Comparison of ENCODE assay signal across 2 cellular contexts in genomic region chr6:46490425-46491200, GRCh38.
TF ChIP-seq lines count a peak whose summit lies in the region.

No MANE protein-coding gene starts in this region.

TF ChIP-seq in SK-N-SH, 30 proteins besides CTCF, POLR2A, EP300 and RAD21 (continued from another document):
- TF ChIP-seq NRF1 (IDR thresholded peaks at IDR 0.05; ENCODE audit: low read depth, low read length), result no peak
- TF ChIP-seq MEF2A (IDR thresholded peaks at IDR 0.05; ENCODE audit: borderline replicate concordance, low read depth), result no peak
- TF ChIP-seq, protein P1, sequence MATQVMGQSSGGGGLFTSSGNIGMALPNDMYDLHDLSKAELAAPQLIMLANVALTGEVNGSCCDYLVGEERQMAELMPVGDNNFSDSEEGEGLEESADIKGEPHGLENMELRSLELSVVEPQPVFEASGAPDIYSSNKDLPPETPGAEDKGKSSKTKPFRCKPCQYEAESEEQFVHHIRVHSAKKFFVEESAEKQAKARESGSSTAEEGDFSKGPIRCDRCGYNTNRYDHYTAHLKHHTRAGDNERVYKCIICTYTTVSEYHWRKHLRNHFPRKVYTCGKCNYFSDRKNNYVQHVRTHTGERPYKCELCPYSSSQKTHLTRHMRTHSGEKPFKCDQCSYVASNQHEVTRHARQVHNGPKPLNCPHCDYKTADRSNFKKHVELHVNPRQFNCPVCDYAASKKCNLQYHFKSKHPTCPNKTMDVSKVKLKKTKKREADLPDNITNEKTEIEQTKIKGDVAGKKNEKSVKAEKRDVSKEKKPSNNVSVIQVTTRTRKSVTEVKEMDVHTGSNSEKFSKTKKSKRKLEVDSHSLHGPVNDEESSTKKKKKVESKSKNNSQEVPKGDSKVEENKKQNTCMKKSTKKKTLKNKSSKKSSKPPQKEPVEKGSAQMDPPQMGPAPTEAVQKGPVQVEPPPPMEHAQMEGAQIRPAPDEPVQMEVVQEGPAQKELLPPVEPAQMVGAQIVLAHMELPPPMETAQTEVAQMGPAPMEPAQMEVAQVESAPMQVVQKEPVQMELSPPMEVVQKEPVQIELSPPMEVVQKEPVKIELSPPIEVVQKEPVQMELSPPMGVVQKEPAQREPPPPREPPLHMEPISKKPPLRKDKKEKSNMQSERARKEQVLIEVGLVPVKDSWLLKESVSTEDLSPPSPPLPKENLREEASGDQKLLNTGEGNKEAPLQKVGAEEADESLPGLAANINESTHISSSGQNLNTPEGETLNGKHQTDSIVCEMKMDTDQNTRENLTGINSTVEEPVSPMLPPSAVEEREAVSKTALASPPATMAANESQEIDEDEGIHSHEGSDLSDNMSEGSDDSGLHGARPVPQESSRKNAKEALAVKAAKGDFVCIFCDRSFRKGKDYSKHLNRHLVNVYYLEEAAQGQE (IDR thresholded peaks at IDR 0.05; ENCODE audit: low read depth, low read length), result no peak
- TF ChIP-seq, protein P2, sequence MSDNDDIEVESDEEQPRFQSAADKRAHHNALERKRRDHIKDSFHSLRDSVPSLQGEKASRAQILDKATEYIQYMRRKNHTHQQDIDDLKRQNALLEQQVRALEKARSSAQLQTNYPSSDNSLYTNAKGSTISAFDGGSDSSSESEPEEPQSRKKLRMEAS (IDR thresholded peaks at IDR 0.05; ENCODE audit: low read depth), result no peak
- TF ChIP-seq RXRA (IDR thresholded peaks at IDR 0.05; ENCODE audit: borderline replicate concordance, low read depth), result no peak
- no peak for TF ChIP-seq USF1 (IDR thresholded peaks at IDR 0.05; ENCODE audit: borderline replicate concordance, low read depth)
- TF ChIP-seq SIN3A (IDR thresholded peaks at IDR 0.05; ENCODE audit: borderline replicate concordance, low read depth, low read length), result no peak
- TF ChIP-seq IRF3 (IDR thresholded peaks at IDR 0.05; ENCODE audit: low read depth, low read length), result no peak
- TF ChIP-seq TEAD4 (IDR thresholded peaks at IDR 0.05; ENCODE audit: borderline replicate concordance, insufficient read depth), result no peak
- TF ChIP-seq JUND (IDR thresholded peaks at IDR 0.05), result no peak
- TF ChIP-seq YY1 (IDR thresholded peaks at IDR 0.05; ENCODE audit: low read depth), result no peak

TF ChIP-seq in SK-N-SH treated with all-trans-retinoic acid at 6 μM for 48 hours, 23 proteins besides CTCF, POLR2A, EP300 and RAD21 (continued from another document):
- TF ChIP-seq CREB5 (CRISPR knock-in tag; IDR thresholded peaks at IDR 0.05; ENCODE audit: low read depth), result no peak
- no peak for TF ChIP-seq ZC3H10 (CRISPR knock-in tag; IDR thresholded peaks at IDR 0.05)
- no peak for TF ChIP-seq CSDC2 (CRISPR knock-in tag; IDR thresholded peaks at IDR 0.05)
- no peak for TF ChIP-seq SNAI2 (CRISPR knock-in tag; IDR thresholded peaks at IDR 0.05)
- TF ChIP-seq, protein P3, sequence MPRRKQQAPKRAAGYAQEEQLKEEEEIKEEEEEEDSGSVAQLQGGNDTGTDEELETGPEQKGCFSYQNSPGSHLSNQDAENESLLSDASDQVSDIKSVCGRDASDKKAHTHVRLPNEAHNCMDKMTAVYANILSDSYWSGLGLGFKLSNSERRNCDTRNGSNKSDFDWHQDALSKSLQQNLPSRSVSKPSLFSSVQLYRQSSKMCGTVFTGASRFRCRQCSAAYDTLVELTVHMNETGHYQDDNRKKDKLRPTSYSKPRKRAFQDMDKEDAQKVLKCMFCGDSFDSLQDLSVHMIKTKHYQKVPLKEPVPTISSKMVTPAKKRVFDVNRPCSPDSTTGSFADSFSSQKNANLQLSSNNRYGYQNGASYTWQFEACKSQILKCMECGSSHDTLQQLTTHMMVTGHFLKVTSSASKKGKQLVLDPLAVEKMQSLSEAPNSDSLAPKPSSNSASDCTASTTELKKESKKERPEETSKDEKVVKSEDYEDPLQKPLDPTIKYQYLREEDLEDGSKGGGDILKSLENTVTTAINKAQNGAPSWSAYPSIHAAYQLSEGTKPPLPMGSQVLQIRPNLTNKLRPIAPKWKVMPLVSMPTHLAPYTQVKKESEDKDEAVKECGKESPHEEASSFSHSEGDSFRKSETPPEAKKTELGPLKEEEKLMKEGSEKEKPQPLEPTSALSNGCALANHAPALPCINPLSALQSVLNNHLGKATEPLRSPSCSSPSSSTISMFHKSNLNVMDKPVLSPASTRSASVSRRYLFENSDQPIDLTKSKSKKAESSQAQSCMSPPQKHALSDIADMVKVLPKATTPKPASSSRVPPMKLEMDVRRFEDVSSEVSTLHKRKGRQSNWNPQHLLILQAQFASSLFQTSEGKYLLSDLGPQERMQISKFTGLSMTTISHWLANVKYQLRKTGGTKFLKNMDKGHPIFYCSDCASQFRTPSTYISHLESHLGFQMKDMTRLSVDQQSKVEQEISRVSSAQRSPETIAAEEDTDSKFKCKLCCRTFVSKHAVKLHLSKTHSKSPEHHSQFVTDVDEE (CRISPR knock-in tag; IDR thresholded peaks at IDR 0.05), result no peak
- no peak for TF ChIP-seq POU6F1 (CRISPR knock-in tag; IDR thresholded peaks at IDR 0.05; ENCODE audit: borderline replicate concordance, low read depth)
- no peak for TF ChIP-seq OSR1 (CRISPR knock-in tag; IDR thresholded peaks at IDR 0.05)
- TF ChIP-seq ZFP3 (CRISPR knock-in tag; IDR thresholded peaks at IDR 0.05), result no peak
- TF ChIP-seq ZNF565 (CRISPR knock-in tag; conservative IDR thresholded peaks at IDR 0.05; ENCODE audit: low read depth), result no peak
- TF ChIP-seq TCF4 (CRISPR knock-in tag; IDR thresholded peaks at IDR 0.05; ENCODE audit: borderline replicate concordance), result no peak
